ENCODE assay signal across 8 cellular contexts in the genomic region with DNA sequence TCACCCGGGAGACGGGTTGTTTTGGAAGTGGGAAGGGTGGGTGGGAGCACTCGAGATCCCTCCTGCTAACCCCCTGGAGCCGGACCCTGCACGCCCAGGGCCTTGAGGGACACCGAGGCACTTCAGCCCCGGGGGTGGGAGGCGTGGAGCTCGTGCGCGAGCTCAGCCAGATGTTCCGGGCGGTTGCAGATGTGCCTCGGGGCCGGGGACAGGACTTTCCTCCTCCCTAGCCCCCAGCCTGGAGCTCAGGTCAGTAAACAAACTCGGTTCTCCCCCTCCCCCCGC. TPM values are rescaled to one million over a fixed set of nuclear protein-coding genes. Genes with fewer than 3 reads are reported as not detected.
A peak's percentile ranks its signal among the peaks of the same experiment; 100 is the strongest.
DNase-seq lines count a peak whose midpoint lies in the region; ATAC-seq, FAIRE-seq and TF ChIP-seq lines count a peak whose summit lies in the region.

No MANE protein-coding gene starts in this region.

- H3K27me3 ChIP-seq in adipocyte (replicated peaks; ENCODE audit: control insufficient read depth, insufficient read depth, low read length) (peaks cover 9% of the 10 kb centered on the region), HepG2 (ENCODE audit: control insufficient read depth in 1 of 2, insufficient read depth in 2 of 2, low read length in 2 of 2) (peaks cover 16 to 32% of the 10 kb centered on the region in 2 experiments), thoracic aorta (replicated peaks; ENCODE audit: insufficient read depth) (no peaks in the 10 kb centered on the region)

- no peak for TF ChIP-seq POLR2A in HepG2 (IDR thresholded peaks at IDR 0.05; ENCODE audit: insufficient read depth in 1 of 2, low read depth in 2 of 2, low read length in 2 of 2)

- H3K9me3 ChIP-seq in adipocyte (ENCODE audit: control insufficient read depth, low read length) = no peaks in the 10 kb centered on the region
- no peaks in the 10 kb centered on the region for H3K9me3 ChIP-seq in HepG2 (ENCODE audit: low read length)
- no peaks in the 10 kb centered on the region for H3K9me3 ChIP-seq in thoracic aorta

- no peak for TF ChIP-seq EP300 in HepG2 (IDR thresholded peaks at IDR 0.05; ENCODE audit: low read depth in 2 of 2, low read length in 2 of 2)
- TF ChIP-seq EP300 in HepG2 (CRISPR knock-in tag; IDR thresholded peaks at IDR 0.05; ENCODE audit: borderline replicate concordance) = no peak

- H2AFZ ChIP-seq in HepG2 (ENCODE audit: low read length) = no peak overlapping the region

- no peak for FAIRE-seq in HepG2 (lab: Jason Lieb, UNC)

- H3K4me1 ChIP-seq in adipocyte (ENCODE audit: control insufficient read depth, insufficient read depth, low read length) = peaks cover 23% of the 10 kb centered on the region
- H3K4me1 ChIP-seq in HepG2 (ENCODE audit: insufficient read depth, low read length) = peaks cover 37% of the 10 kb centered on the region
- H3K4me1 ChIP-seq in thoracic aorta (ENCODE audit: control insufficient read depth in 1 of 2, low read depth in 2 of 2) = peaks cover 14 to 44% of the 10 kb centered on the region in 2 donors

- no peak for ATAC-seq in HepG2
- ATAC-seq in thoracic aorta (ENCODE audit: insufficient number of reproducible peaks, low FRiP score, low read depth) = no peak
- ATAC-seq in GM18870 (IDR thresholded peaks at IDR 0.05; ENCODE audit: unreplicated experiment) = no peak

- no peaks in the 10 kb centered on the region for H3K36me3 ChIP-seq in adipocyte (ENCODE audit: control insufficient read depth, insufficient read depth, low read length, severe bottlenecking)
- no peaks in the 10 kb centered on the region for H3K36me3 ChIP-seq in HepG2 (replicated peaks in 1 of 2; ENCODE audit: control insufficient read depth in 1 of 2, insufficient read depth in 2 of 2, low read length in 2 of 2)
- H3K36me3 ChIP-seq in thoracic aorta = no peaks in the 10 kb centered on the region

- no peaks in the 10 kb centered on the region for H3K79me2 ChIP-seq in HepG2 (ENCODE audit: insufficient read depth, low read length)

- TF ChIP-seq CTCF in HepG2 (CRISPR knock-in tag; IDR thresholded peaks at IDR 0.05) = no peak
- no peak for TF ChIP-seq CTCF in thoracic aorta (IDR thresholded peaks at IDR 0.05)

- H3K4me3 ChIP-seq in adipocyte (ENCODE audit: low read length) (peak overlapping the region; percentile 82), HepG2 (replicated peaks in 1 of 3; ENCODE audit: insufficient read depth in 1 of 3, low read depth in 2 of 3, low read length in 3 of 3) (peak overlapping the region; percentile 61 to 75 (median 70); a peak in 5 of 6 replicates), thoracic aorta (peak overlapping the region; percentile 72)

- intact Hi-C loops in HepG2 (cut with micrococcal nuclease; ENCODE audit: unreplicated experiment) = loop anchor here (1.0 to 2.0 kb wide), 3 partner anchors 29 to 313 kb away; no protein-coding TSS in a partner anchor

- POLR2A ChIA-PET in HepG2 (lab: Yijun Ruan, JAX) = interaction anchor here (1.5 to 4.8 kb wide), 2 partner anchors 25 to 30 kb away, joined by 3 to 35 read pairs; no protein-coding TSS in a partner anchor

- peaks cover 3% of the 10 kb centered on the region; the same call in 1 of the 2 replicates for H4K20me1 ChIP-seq in HepG2 (ENCODE audit: insufficient read depth, low read length)

- BruUV-seq in HepG2 (replicated peaks; lab: Mats Ljungman, UMichigan) = no TSS peak

- H3K9ac ChIP-seq in adipocyte (ENCODE audit: low read length) = peak overlapping the region; percentile 76
- H3K9ac ChIP-seq in HepG2 (ENCODE audit: insufficient read depth, low read depth, low read length) = no peak overlapping the region

- H3K4me2 ChIP-seq in HepG2 (ENCODE audit: low read depth, low read length) = peak overlapping the region; percentile 95

- CTCF ChIA-PET in HepG2 (lab: Yijun Ruan, JAX; ENCODE audit: low intra/inter-chr PET ratio, low total read pairs) = interaction anchor here (3.1 kb wide), 1 partner anchor 108 kb away, joined by 47 read pairs; no protein-coding TSS in a partner anchor

- WGBS in HepG2 (ENCODE audit: low lambda C conversion rate) = 0% methylated on average over 4 of the region's 17 CpGs

- in situ Hi-C loops in HepG2 (cut with HindIII; ENCODE audit: extremely low pct_ligation_motif_present, low pct_unique_long_range_greater_than_20kb) = loop anchor here (10.0 kb wide), 1 partner anchor 65 kb away; no protein-coding TSS in a partner anchor

- peak; percentile 71 for DNase-seq in activated CD8-positive, alpha-beta memory T cell treated with anti-CD3 and anti-CD28 coated beads for 24 hours
- no peak for DNase-seq in activated CD8-positive, alpha-beta memory T cell treated with anti-CD3 and anti-CD28 coated beads, Interleukin-2, amount 50 U/mL, for 48 hours
- DNase-seq in adipocyte (ENCODE audit: low read depth) (peak; percentile 36), HepG2 (ENCODE audit: low spot score) (no peak), thoracic aorta (ENCODE audit: low spot score) (no peak), ureter (ENCODE audit: low spot score) (no peak), NCI-H187 (lab: John Stamatoyannopoulos, UW) (no peak)

- TF ChIP-seq RAD21 in HepG2 (CRISPR knock-in tag; IDR thresholded peaks at IDR 0.05) = no peak

- H3K27ac ChIP-seq in HepG2 (ENCODE audit: extremely low read length, insufficient read depth, low read length) = no peak overlapping the region
- no peak overlapping the region for H3K27ac ChIP-seq in thoracic aorta

TF ChIP-seq in HepG2, 621 proteins besides CTCF, POLR2A, EP300 and RAD21:
- TF ChIP-seq, protein P1, sequence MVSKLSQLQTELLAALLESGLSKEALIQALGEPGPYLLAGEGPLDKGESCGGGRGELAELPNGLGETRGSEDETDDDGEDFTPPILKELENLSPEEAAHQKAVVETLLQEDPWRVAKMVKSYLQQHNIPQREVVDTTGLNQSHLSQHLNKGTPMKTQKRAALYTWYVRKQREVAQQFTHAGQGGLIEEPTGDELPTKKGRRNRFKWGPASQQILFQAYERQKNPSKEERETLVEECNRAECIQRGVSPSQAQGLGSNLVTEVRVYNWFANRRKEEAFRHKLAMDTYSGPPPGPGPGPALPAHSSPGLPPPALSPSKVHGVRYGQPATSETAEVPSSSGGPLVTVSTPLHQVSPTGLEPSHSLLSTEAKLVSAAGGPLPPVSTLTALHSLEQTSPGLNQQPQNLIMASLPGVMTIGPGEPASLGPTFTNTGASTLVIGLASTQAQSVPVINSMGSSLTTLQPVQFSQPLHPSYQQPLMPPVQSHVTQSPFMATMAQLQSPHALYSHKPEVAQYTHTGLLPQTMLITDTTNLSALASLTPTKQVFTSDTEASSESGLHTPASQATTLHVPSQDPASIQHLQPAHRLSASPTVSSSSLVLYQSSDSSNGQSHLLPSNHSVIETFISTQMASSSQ (IDR thresholded peaks at IDR 0.05; ENCODE audit: low read depth) = no peak
- TF ChIP-seq, protein P1 (CRISPR knock-in tag; IDR thresholded peaks at IDR 0.05; ENCODE audit: borderline replicate concordance) = no peak
- TF ChIP-seq, protein P2, sequence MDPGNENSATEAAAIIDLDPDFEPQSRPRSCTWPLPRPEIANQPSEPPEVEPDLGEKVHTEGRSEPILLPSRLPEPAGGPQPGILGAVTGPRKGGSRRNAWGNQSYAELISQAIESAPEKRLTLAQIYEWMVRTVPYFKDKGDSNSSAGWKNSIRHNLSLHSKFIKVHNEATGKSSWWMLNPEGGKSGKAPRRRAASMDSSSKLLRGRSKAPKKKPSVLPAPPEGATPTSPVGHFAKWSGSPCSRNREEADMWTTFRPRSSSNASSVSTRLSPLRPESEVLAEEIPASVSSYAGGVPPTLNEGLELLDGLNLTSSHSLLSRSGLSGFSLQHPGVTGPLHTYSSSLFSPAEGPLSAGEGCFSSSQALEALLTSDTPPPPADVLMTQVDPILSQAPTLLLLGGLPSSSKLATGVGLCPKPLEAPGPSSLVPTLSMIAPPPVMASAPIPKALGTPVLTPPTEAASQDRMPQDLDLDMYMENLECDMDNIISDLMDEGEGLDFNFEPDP (CRISPR knock-in tag; conservative IDR thresholded peaks at IDR 0.05) = 0 out of 2 replicates have a peak, but pooled peaks have one; percentile 3

RNA-seq across cellular contexts. Expression of a gene that starts 3.3 kb away (rescaled TPM):
- total RNA-seq in HepG2 (2016; rRNA removed; fragmentation: Illumina TruSeq; extraction: Trizol) = 0.66 TPM in 1 of 2 replicates, not detected in the other
- total RNA-seq in HepG2 (2016; cell fraction: cytosol; rRNA removed; fragmentation: Illumina TruSeq; extraction: Trizol; ENCODE audit: low read depth) = 0.51 TPM in 1 of 2 replicates, not detected in the other
- total RNA-seq in HepG2 (2016; cell fraction: insoluble cytoplasmic fraction; rRNA removed; fragmentation: Illumina TruSeq; extraction: Trizol) = 0.18 and 0.71 TPM in 2 replicates
- 0.21 and 0.25 TPM in 2 replicates for total RNA-seq in HepG2 (2016; cell fraction: membrane; rRNA removed; fragmentation: Illumina TruSeq; extraction: Trizol)
- 0.50 and 0.69 TPM in 2 replicates for total RNA-seq in HepG2 (2016; cell fraction: nucleus; rRNA removed; fragmentation: Illumina TruSeq; extraction: Trizol)
- 0.34 and 0.42 TPM in 2 replicates for polyA plus RNA-seq in HepG2 (2011; rRNA removed)
- 0.44 and 0.47 TPM in 2 replicates for polyA plus RNA-seq in HepG2 (2011; cell fraction: cytosol; rRNA removed)
- polyA plus RNA-seq in HepG2 (2011; cell fraction: nucleus; rRNA removed) = 0.74 and 1.2 TPM in 2 replicates
- polyA plus RNA-seq in HepG2 (2012) = 0.16 and 0.33 TPM in 2 replicates
- polyA plus RNA-seq in HepG2 (2016; cell fraction: cytosol; fragmentation: Illumina TruSeq; extraction: Trizol; ENCODE audit: low read depth) = 0.09 and 0.11 TPM in 2 replicates
- 0.16 and 0.44 TPM in 2 replicates for polyA plus RNA-seq in HepG2 (2016; cell fraction: insoluble cytoplasmic fraction; fragmentation: Illumina TruSeq; extraction: Trizol; ENCODE audit: low read depth)
- not detected in 2 replicates for polyA plus RNA-seq in HepG2 (2016; cell fraction: membrane; fragmentation: Illumina TruSeq; extraction: Trizol; ENCODE audit: low read depth)
- polyA plus RNA-seq in HepG2 (2016; cell fraction: nucleus; fragmentation: Illumina TruSeq; extraction: Trizol; ENCODE audit: insufficient read depth, low read depth) = 0.95 and 1.1 TPM in 2 replicates
- polyA minus RNA-seq in HepG2 (2011; rRNA and poly(A)+ RNA removed; ENCODE audit: low replicate concordance) = 1.5 and 1.6 TPM in 2 replicates
- polyA minus RNA-seq in HepG2 (2011; cell fraction: cytosol; rRNA and poly(A)+ RNA removed) = 1.7 TPM in 1 of 2 replicates, not detected in the other
- not detected in 2 replicates for polyA minus RNA-seq in HepG2 (2011; cell fraction: nucleus; rRNA and poly(A)+ RNA removed)
- total RNA-seq in thoracic aorta = 10 to 100 TPM; 12.0 to 35.1 TPM
- 1.7 TPM for total RNA-seq in ureter

Comparison
In these comparisons a context has a peak if more than half of its experiments do, and no peak if none do; other contexts are left out.
1. DNase-seq: peak in activated CD8-positive, alpha-beta memory T cell treated with anti-CD3 and anti-CD28 coated beads for 24 hours (single experiment) and adipocyte (single experiment); none in activated CD8-positive, alpha-beta memory T cell treated with anti-CD3 and anti-CD28 coated beads, Interleukin-2, amount 50 U/mL, for 48 hours (single experiment), HepG2 (single experiment), thoracic aorta (single experiment), ureter (single experiment) and NCI-H187 (0 of 2).
2. Peak in every context shown above with its lines, with median percentiles within 50 percentile points of each other: H3K4me3 ChIP-seq.